ENCODE assay signal across 18 cellular contexts in genomic region chr7:129498021-129498420, GRCh38. TPM values are rescaled to one million over a fixed set of nuclear protein-coding genes. Genes with fewer than 3 reads are reported as not detected.
"Had no signal": no experiment of that assay in that cellular context is flagged by ENCODE, and none has a peak within 500 bp of the region (broad histone marks: within the 10 kb centered on the region; RNA-seq: fewer than 3 reads in every experiment).

No MANE protein-coding gene starts in this region.

- H3K9me3 Mint-ChIP-seq: activated CD8-positive, alpha-beta T cell treated with anti-CD3 and anti-CD28 coated beads for 36 hours; activated T-cell treated with anti-CD3 and anti-CD28 coated beads, Interleukin-2, amount 50 U/mL, for 72 hours; naive thymus-derived CD8-positive, alpha-beta T cell; stimulated activated naive CD8-positive, alpha-beta T cell treated with anti-CD3 and anti-CD28 coated beads, Interleukin-15, Interleukin-2, amounts not matched to agents 100 ng/mL and 50 ng/mL, for 24 hours had no signal

- H3K27ac Mint-ChIP-seq: activated CD8-positive, alpha-beta T cell treated with anti-CD3 and anti-CD28 coated beads for 36 hours; activated T-cell treated with anti-CD3 and anti-CD28 coated beads, Interleukin-2, amount 50 U/mL, for 72 hours; naive thymus-derived CD8-positive, alpha-beta T cell; stimulated activated naive CD8-positive, alpha-beta T cell treated with anti-CD3 and anti-CD28 coated beads, Interleukin-15, Interleukin-2, amounts not matched to agents 100 ng/mL and 50 ng/mL, for 24 hours had no signal

- H3K9me3 ChIP-seq: neutrophil, SJCRH30, suprapubic skin, transverse colon had no signal

- H3K4me3 Mint-ChIP-seq: activated CD8-positive, alpha-beta T cell treated with anti-CD3 and anti-CD28 coated beads for 36 hours; activated naive CD8-positive, alpha-beta T cell; activated T-cell treated with anti-CD3 and anti-CD28 coated beads, Interleukin-2, amount 50 U/mL, for 72 hours; stimulated activated naive CD8-positive, alpha-beta T cell treated with anti-CD3 and anti-CD28 coated beads, Interleukin-15, Interleukin-2, amounts not matched to agents 100 ng/mL and 50 ng/mL, for 24 hours had no signal

- H3K27me3 Mint-ChIP-seq: activated CD8-positive, alpha-beta T cell treated with anti-CD3 and anti-CD28 coated beads for 36 hours; activated naive CD8-positive, alpha-beta T cell; naive thymus-derived CD8-positive, alpha-beta T cell; stimulated activated naive CD8-positive, alpha-beta T cell treated with anti-CD3 and anti-CD28 coated beads, Interleukin-15, Interleukin-2, amounts not matched to agents 100 ng/mL and 50 ng/mL, for 24 hours had no signal

- ATAC-seq: activated CD8-positive, alpha-beta T cell treated with anti-CD3 and anti-CD28 coated beads for 36 hours; activated T-cell treated with anti-CD3 and anti-CD28 coated beads, Interleukin-2, amount 50 U/mL, for 72 hours; left ventricle myocardium superior; naive thymus-derived CD8-positive, alpha-beta T cell had no signal

- H3K27ac ChIP-seq: epithelial cell of prostate, neutrophil, SJCRH30, suprapubic skin, transverse colon had no signal

- DNase-seq: activated CD8-positive, alpha-beta T cell treated with anti-CD3 and anti-CD28 coated beads for 36 hours; activated gamma-delta T cell treated with Interleukin-2 at 50 U/mL for 16 hours; activated T-cell treated with anti-CD3 and anti-CD28 coated beads, Interleukin-2, amount 50 U/mL, for 72 hours; foreskin fibroblast; left ventricle myocardium superior; mesenchymal stem cell; naive thymus-derived CD8-positive, alpha-beta T cell; posterior cingulate gyrus; SJCRH30; stimulated activated CD4-positive, alpha-beta T cell treated with anti-CD3 and anti-CD28 coated beads, Interleukin-12 subunit alpha, Interleukin-12 subunit beta, amount 100 ng/mL, for 4 hours; stimulated activated CD4-positive, alpha-beta T cell treated with anti-CD3 and anti-CD28 coated beads, Interleukin-1b, Interleukin-23, amount 100 ng/mL, for 48 hours; stimulated activated CD8-positive, alpha-beta memory T cell treated with anti-CD3 and anti-CD28 coated beads, Interleukin-4, amount 100 ng/mL, for 48 hours; transverse colon had no signal

- H3K36me3 ChIP-seq: neutrophil, SJCRH30, suprapubic skin, transverse colon had no signal

- H3K27me3 ChIP-seq: SJCRH30, suprapubic skin had no signal

- H3K36me3 Mint-ChIP-seq: activated naive CD8-positive, alpha-beta T cell; naive thymus-derived CD8-positive, alpha-beta T cell had no signal

- H3K4me3 ChIP-seq: SJCRH30, suprapubic skin, transverse colon had no signal

- H3K4me1 ChIP-seq: SJCRH30 had no signal

RNA-seq across cellular contexts. Expression of gene SMKR1, which starts 4.3 kb away (rescaled TPM):
- total RNA-seq: left ventricle myocardium superior, SJCRH30, suprapubic skin, transverse colon had no signal
